ENCODE assay signal across 1 cellular context in genomic region chr20:889932-890463, GRCh38.
TF ChIP-seq lines count a peak whose summit lies in the region.

No MANE protein-coding gene starts in this region.

TF ChIP-seq in H1, 55 proteins besides CTCF, POLR2A, EP300 and RAD21 (continued from another document):
- no peak for TF ChIP-seq CHD7 (IDR thresholded peaks at IDR 0.05; ENCODE audit: insufficient replicate concordance, low read length)
- no peak for TF ChIP-seq SIX5 (IDR thresholded peaks at IDR 0.05; ENCODE audit: low read depth, low read length)
